11 cellular contexts compared by ENCODE assay signal in the genomic region with DNA sequence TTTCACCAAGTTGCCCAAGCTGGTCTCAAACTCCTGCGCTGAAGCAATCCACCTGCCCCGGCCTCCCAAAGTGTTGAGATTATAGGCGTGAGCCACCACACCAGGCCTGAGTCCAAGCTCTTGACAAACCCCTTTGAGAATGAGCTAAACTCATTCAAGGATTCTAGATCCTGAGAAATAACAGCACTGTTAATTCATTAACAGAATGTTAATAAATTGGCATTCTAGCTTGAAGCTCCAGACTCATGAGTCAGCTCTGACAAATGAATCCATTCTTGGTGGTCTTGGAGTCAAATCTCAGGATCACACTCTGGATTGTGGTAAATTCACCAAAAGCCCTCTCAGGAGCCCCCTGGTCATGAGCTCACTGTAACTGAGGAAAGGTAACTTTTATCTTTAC. TPM values are rescaled to one million over a fixed set of nuclear protein-coding genes. Genes with fewer than 3 reads are reported as not detected.
DNase-seq lines count a peak whose midpoint lies in the region; ATAC-seq, FAIRE-seq and TF ChIP-seq lines count a peak whose summit lies in the region.
"Had no signal": no experiment of that assay in that cellular context is flagged by ENCODE, and none has a peak within 500 bp of the region (broad histone marks: within the 10 kb centered on the region; RNA-seq: fewer than 3 reads in every experiment).

No MANE protein-coding gene starts in this region.

- H3K27ac Mint-ChIP-seq in activated T-cell treated with anti-CD3 and anti-CD28 coated beads, Interleukin-2, amount 50 U/mL, for 24 hours = peak overlapping the region; percentile 97
- peak overlapping the region; percentile 18 for H3K27ac Mint-ChIP-seq in osteocyte (ENCODE audit: unreplicated experiment)

- H4K20me1 ChIP-seq in OCI-LY7 (ENCODE audit: insufficient read depth, low read length) = peaks cover 6% of the 10 kb centered on the region; the same call in 1 of the 2 replicates
- H4K20me1 ChIP-seq in H1 (replicated peaks in 1 of 2; ENCODE audit: control insufficient read depth in 1 of 2, insufficient read depth in 2 of 2, low read length in 2 of 2) = peaks cover 0 to 4% of the 10 kb centered on the region in 2 experiments

- no peak for TF ChIP-seq EP300 in H1 (IDR thresholded peaks at IDR 0.05; ENCODE audit: borderline replicate concordance in 1 of 2, low read depth in 2 of 2, low read length in 2 of 2)

- peak overlapping the region; percentile 11; the same call in 1 of the 2 replicates for H4K8ac ChIP-seq in H1 (ENCODE audit: extremely low read depth, insufficient read depth, low read length)

- ATAC-seq in HG03469 (IDR thresholded peaks at IDR 0.05; ENCODE audit: unreplicated experiment) (no peak), HG03439 (IDR thresholded peaks at IDR 0.05; ENCODE audit: unreplicated experiment) (no peak)

- FAIRE-seq in H1 (lab: Jason Lieb, UNC) = no peak

- H3K4me1 Mint-ChIP-seq in activated T-cell treated with anti-CD3 and anti-CD28 coated beads, Interleukin-2, amount 50 U/mL, for 24 hours (ENCODE audit: low read depth) = peaks cover 43% of the 10 kb centered on the region
- H3K4me1 Mint-ChIP-seq in osteocyte (ENCODE audit: unreplicated experiment) = peaks cover 18% of the 10 kb centered on the region

- no peak overlapping the region for H2BK15ac ChIP-seq in H1 (ENCODE audit: low read length)

- H3K18ac ChIP-seq in H1 (ENCODE audit: extremely low read depth, low read length) = no peak overlapping the region

- peak overlapping the region; percentile 92 for H3K4me3 Mint-ChIP-seq in activated T-cell treated with anti-CD3 and anti-CD28 coated beads, Interleukin-2, amount 50 U/mL, for 24 hours
- peak overlapping the region; percentile 97 for H3K4me3 Mint-ChIP-seq in osteocyte (ENCODE audit: unreplicated experiment)

- H3K9ac ChIP-seq in H1 (replicated peaks in 1 of 4; ENCODE audit: extremely low read depth in 1 of 4, low read depth in 3 of 4, low read length in 3 of 4) = no peak overlapping the region

- H2AK5ac ChIP-seq in H1 (ENCODE audit: low read depth, low read length) = no peak overlapping the region

- peaks cover 18% of the 10 kb centered on the region for H3K4me1 ChIP-seq in OCI-LY7 (ENCODE audit: insufficient read depth, low read length, poor library complexity, severe bottlenecking)
- H3K4me1 ChIP-seq in H1 (replicated peaks in 1 of 4; ENCODE audit: control insufficient read depth in 3 of 4, insufficient read depth in 4 of 4, low read length in 3 of 4) = peaks cover 0 to 6% (median 2%) of the 10 kb centered on the region in 4 experiments; a peak in 3 of 7 replicates

- no peak overlapping the region for H4K5ac ChIP-seq in H1 (ENCODE audit: insufficient read length, low read depth, low read length)

- H3K27ac ChIP-seq in OCI-LY7 (ENCODE audit: low read depth, low read length, poor library complexity, severe bottlenecking) (no peak overlapping the region), H1 (ENCODE audit: low read depth, low read length) (no peak overlapping the region)

- H3K14ac ChIP-seq in H1 (ENCODE audit: insufficient read length) = no peak overlapping the region

- intact Hi-C loops in OCI-LY7 (cut with micrococcal nuclease; ENCODE audit: unreplicated experiment) = no loop called here

- no peak for TF ChIP-seq RAD21 in H1 (IDR thresholded peaks at IDR 0.05 in 1 of 2, conservative IDR thresholded peaks at IDR 0.05 in 1 of 2; ENCODE audit: low read depth in 2 of 2, low read length in 2 of 2)

- no peak for TF ChIP-seq POLR2A in H1 (IDR thresholded peaks at IDR 0.05; ENCODE audit: control extremely low read depth in 1 of 2, low read depth in 2 of 2, low read length in 2 of 2)

- no peak overlapping the region for H2BK5ac ChIP-seq in H1 (ENCODE audit: low read depth, low read length)

- no peak overlapping the region for H3K4ac ChIP-seq in H1 (replicated peaks; ENCODE audit: insufficient read length, low read depth, low read length)

- no peak overlapping the region for H2BK120ac ChIP-seq in H1 (replicated peaks; ENCODE audit: low read depth, low read length)

- H2BK12ac ChIP-seq in H1 (ENCODE audit: low read depth, low read length) = no peak overlapping the region

- H3K9me2 ChIP-seq in OCI-LY7 (ENCODE audit: insufficient read depth, low read length) = no peaks in the 10 kb centered on the region

- BruUV-seq in OCI-LY7 (replicated peaks; lab: Mats Ljungman, UMichigan) = no TSS peak

- no peaks in the 10 kb centered on the region for H3K9me3 Mint-ChIP-seq in activated T-cell treated with anti-CD3 and anti-CD28 coated beads, Interleukin-2, amount 50 U/mL, for 24 hours
- H3K9me3 Mint-ChIP-seq in osteocyte (ENCODE audit: unreplicated experiment) = no peaks in the 10 kb centered on the region

- no peak for DNase-seq in activated T-cell treated with anti-CD3 and anti-CD28 coated beads, Interleukin-2, amount 50 U/mL, for 24 hours
- DNase-seq in activated T-cell treated with anti-CD3 and anti-CD28 coated beads for 4 hours (no peak), OCI-LY7 (ENCODE audit: low spot score) (no peak), H1 (ENCODE audit: low read depth in 1 of 2, low spot score in 2 of 2) (no peak), osteocyte (ENCODE audit: extremely low spot score, unreplicated experiment) (no peak), NCI-H524 (lab: John Stamatoyannopoulos, UW) (no peak)
- DNase-seq: H7; stimulated activated CD4-positive, alpha-beta T cell treated with anti-CD3 and anti-CD28 coated beads, Interleukin-2, amount 100 ng/mL, for 24 hours; stimulated activated naive CD4-positive, alpha-beta T cell treated with Interleukin-2 at 50 U/mL for 16 hours had no signal

- H3K79me2 ChIP-seq in OCI-LY7 (ENCODE audit: insufficient read depth, low read depth, low read length) (peaks cover 32% of the 10 kb centered on the region), H1 (ENCODE audit: control insufficient read depth in 1 of 2, insufficient read depth in 2 of 2, low read length in 2 of 2) (peaks cover 0 to 37% of the 10 kb centered on the region in 2 experiments; a peak in 3 of 4 replicates)

- H3K23me2 ChIP-seq in H1 (ENCODE audit: low read depth, low read length) = peaks cover 3% of the 10 kb centered on the region; the same call in 1 of the 2 replicates

- peak overlapping the region; percentile 90 for H3K4me3 ChIP-seq in OCI-LY7 (ENCODE audit: low read depth, low read length, poor library complexity, severe bottlenecking)
- H3K4me3 ChIP-seq in H1 (ENCODE audit: extremely low read depth in 1 of 4, insufficient read depth in 2 of 4, low read depth in 3 of 4, low read length in 4 of 4) = peak overlapping the region in 1 of 4 experiments; percentile 97; a peak in 1 of 8 replicates

- H3K79me1 ChIP-seq in H1 (ENCODE audit: low read depth, low read length) = peaks cover 3% of the 10 kb centered on the region; the same call in 1 of the 2 replicates

- H3K4me2 ChIP-seq in OCI-LY7 (ENCODE audit: low read length) = peak overlapping the region; percentile 95
- H3K4me2 ChIP-seq in H1 (ENCODE audit: insufficient read depth in 1 of 2, low read depth in 2 of 2, low read length in 2 of 2) = peak overlapping the region in 1 of 2 experiments; percentile 77; a peak in 1 of 4 replicates

- no peak overlapping the region for H4K91ac ChIP-seq in H1 (replicated peaks; ENCODE audit: insufficient read length, low read length)

- no peaks in the 10 kb centered on the region for H3K27me3 ChIP-seq in H1 (replicated peaks in 1 of 4; ENCODE audit: control insufficient read depth in 3 of 4, extremely low read depth in 1 of 4, insufficient read depth in 3 of 4, low read length in 3 of 4)

- H2AFZ ChIP-seq in OCI-LY7 (ENCODE audit: low read length) = no peak overlapping the region
- no peak overlapping the region for H2AFZ ChIP-seq in H1 (ENCODE audit: low read length)

- H3K36me3 ChIP-seq in OCI-LY7 (ENCODE audit: insufficient read depth, low read length) = peaks cover 38% of the 10 kb centered on the region
- H3K36me3 ChIP-seq in H1 (ENCODE audit: control insufficient read depth in 2 of 4, insufficient read depth in 4 of 4, low read length in 3 of 4) = peaks cover 5 to 44% (median 23%) of the 10 kb centered on the region in 4 experiments; a peak in 7 of 8 replicates

- TF ChIP-seq CTCF in OCI-LY7 (conservative IDR thresholded peaks at IDR 0.05; ENCODE audit: low read length) (no peak), H1 (IDR thresholded peaks at IDR 0.05; ENCODE audit: control extremely low read depth in 1 of 3, insufficient read depth in 1 of 3, low read depth in 1 of 3, low read length in 3 of 3) (no peak), osteocyte (IDR thresholded peaks at IDR 0.05) (no peak)

- H3K23ac ChIP-seq in H1 (ENCODE audit: insufficient read length) = no peak overlapping the region

- no peak overlapping the region for H3K56ac ChIP-seq in H1 (replicated peaks; ENCODE audit: insufficient read length, low read depth, low read length)

- CTCF ChIA-PET in OCI-LY7 (lab: Charles Lee; ENCODE audit: unreplicated experiment) = no interaction called here
- CTCF ChIA-PET in H1 (lab: Charles Lee; ENCODE audit: partially characterized antibody) = interaction anchor here (0.6 kb wide), 1 partner anchor 148 kb away, joined by 5 read pairs; no protein-coding TSS in a partner anchor

- no peak overlapping the region for H2BK20ac ChIP-seq in H1 (ENCODE audit: low read length)

- H3K9me3 ChIP-seq in OCI-LY7 (ENCODE audit: low read length) = no peaks in the 10 kb centered on the region
- H3K9me3 ChIP-seq in H1 (ENCODE audit: insufficient read depth in 2 of 2, low read depth in 1 of 2, low read length in 1 of 2) = no peaks in the 10 kb centered on the region

- H3K36me3 Mint-ChIP-seq in activated T-cell treated with anti-CD3 and anti-CD28 coated beads, Interleukin-2, amount 50 U/mL, for 24 hours (ENCODE audit: low read depth) = peaks cover 63% of the 10 kb centered on the region
- H3K36me3 Mint-ChIP-seq in osteocyte (ENCODE audit: unreplicated experiment) = peaks cover 14% of the 10 kb centered on the region

- POLR2A ChIA-PET in OCI-LY7 (lab: Charles Lee) (interaction anchor here (0.6 kb wide), 1 partner anchor 595 kb away, joined by 3 read pairs; no protein-coding TSS in a partner anchor), H1 (lab: Charles Lee; ENCODE audit: partially characterized antibody) (interaction anchor here (0.7 to 4.8 kb wide), 4 partner anchors 10 to 24 kb away, joined by 4 to 20 read pairs (median 5); no protein-coding TSS in a partner anchor)

- H3K27me3 Mint-ChIP-seq in activated T-cell treated with anti-CD3 and anti-CD28 coated beads, Interleukin-2, amount 50 U/mL, for 24 hours = no peaks in the 10 kb centered on the region
- no peaks in the 10 kb centered on the region for H3K27me3 Mint-ChIP-seq in osteocyte (ENCODE audit: unreplicated experiment)

- WGBS in H1 (ENCODE audit: extremely low coverage in 1 of 2, insufficient coverage in 1 of 2, insufficient read length in 1 of 2, insufficient replicate concordance in 2 of 2, low coverage in 1 of 2, low lambda C conversion rate in 2 of 2, missing lambda C conversion rate in 1 of 2), 2 experiments = 89% methylated on average over 3 of the region's 3 CpGs; no CpG with 5 or more reads in 1 of the 2 experiments

RNA-seq across cellular contexts. Expression of gene NARS1, which starts 1.8 kb away (rescaled TPM):
- 68.7 and 102 TPM in 2 replicates for total RNA-seq in OCI-LY7 (2014; rRNA removed; shearing (Covaris generic))
- total RNA-seq in OCI-LY7 (2022) (77.7 and 83.4 TPM in 2 replicates), osteocyte (130 and 143 TPM in 2 replicates)
- 169 and 171 TPM in 2 replicates for total RNA-seq in H1 (2021; fragmentation: NEBNext Ultra II Directional; extraction: Animal tissue kit (Norgen Biotek cat#: 25700))
- 91.2 and 104 TPM in 2 replicates for polyA plus RNA-seq in H1 (2011; rRNA removed)
- polyA plus RNA-seq in H1 (2011; cell fraction: cytosol; rRNA removed) = 151 TPM
- 69.7 TPM for polyA plus RNA-seq in H1 (2011; cell fraction: nucleus; rRNA removed)
- polyA plus RNA-seq in H1 (2012, experiment 1 of 2) = 134 to 218 TPM (median 147 TPM) in 4 replicates
- polyA plus RNA-seq in H1 (2012, experiment 2 of 2) = 11.3 TPM
- polyA plus RNA-seq in H1 (2013, experiment 1 of 2) = 122 TPM
- polyA plus RNA-seq in H1 (2013, experiment 2 of 2) = 117 TPM
- 153 and 165 TPM in 2 replicates for polyA minus RNA-seq in H1 (2011; rRNA and poly(A)+ RNA removed)
- 148 TPM for polyA minus RNA-seq in H1 (2011; cell fraction: cytosol; rRNA and poly(A)+ RNA removed)
- 96.9 TPM for polyA minus RNA-seq in H1 (2011; cell fraction: nucleus; rRNA and poly(A)+ RNA removed)

RNA-seq across cellular contexts. Expression of gene FECH, which starts 33.4 kb away (rescaled TPM):
- 14.2 and 14.5 TPM in 2 replicates for total RNA-seq in OCI-LY7 (2014; rRNA removed; shearing (Covaris generic))
- 5.0 and 5.3 TPM in 2 replicates for total RNA-seq in OCI-LY7 (2022)
- total RNA-seq in H1 (2021; fragmentation: NEBNext Ultra II Directional; extraction: Animal tissue kit (Norgen Biotek cat#: 25700)) = 20.4 and 26.6 TPM in 2 replicates
- 12.3 and 13.1 TPM in 2 replicates for polyA plus RNA-seq in H1 (2011; rRNA removed)
- polyA plus RNA-seq in H1 (2011; cell fraction: cytosol; rRNA removed) = 14.7 TPM
- polyA plus RNA-seq in H1 (2011; cell fraction: nucleus; rRNA removed) = 17.4 TPM
- polyA plus RNA-seq in H1 (2012, experiment 1 of 2) = 16.0 to 21.6 TPM (median 19.7 TPM) in 4 replicates
- polyA plus RNA-seq in H1 (2012, experiment 2 of 2) = 6.1 TPM
- polyA plus RNA-seq in H1 (2013, experiment 1 of 2) = 27.0 TPM
- 27.9 TPM for polyA plus RNA-seq in H1 (2013, experiment 2 of 2)
- 17.0 and 29.3 TPM in 2 replicates for polyA minus RNA-seq in H1 (2011; rRNA and poly(A)+ RNA removed)
- polyA minus RNA-seq in H1 (2011; cell fraction: cytosol; rRNA and poly(A)+ RNA removed) = 15.6 TPM
- 17.5 TPM for polyA minus RNA-seq in H1 (2011; cell fraction: nucleus; rRNA and poly(A)+ RNA removed)
- 28.0 and 31.8 TPM in 2 replicates for total RNA-seq in osteocyte
